Comparison of ENCODE assay signal across 17 cellular contexts in the genomic region with DNA sequence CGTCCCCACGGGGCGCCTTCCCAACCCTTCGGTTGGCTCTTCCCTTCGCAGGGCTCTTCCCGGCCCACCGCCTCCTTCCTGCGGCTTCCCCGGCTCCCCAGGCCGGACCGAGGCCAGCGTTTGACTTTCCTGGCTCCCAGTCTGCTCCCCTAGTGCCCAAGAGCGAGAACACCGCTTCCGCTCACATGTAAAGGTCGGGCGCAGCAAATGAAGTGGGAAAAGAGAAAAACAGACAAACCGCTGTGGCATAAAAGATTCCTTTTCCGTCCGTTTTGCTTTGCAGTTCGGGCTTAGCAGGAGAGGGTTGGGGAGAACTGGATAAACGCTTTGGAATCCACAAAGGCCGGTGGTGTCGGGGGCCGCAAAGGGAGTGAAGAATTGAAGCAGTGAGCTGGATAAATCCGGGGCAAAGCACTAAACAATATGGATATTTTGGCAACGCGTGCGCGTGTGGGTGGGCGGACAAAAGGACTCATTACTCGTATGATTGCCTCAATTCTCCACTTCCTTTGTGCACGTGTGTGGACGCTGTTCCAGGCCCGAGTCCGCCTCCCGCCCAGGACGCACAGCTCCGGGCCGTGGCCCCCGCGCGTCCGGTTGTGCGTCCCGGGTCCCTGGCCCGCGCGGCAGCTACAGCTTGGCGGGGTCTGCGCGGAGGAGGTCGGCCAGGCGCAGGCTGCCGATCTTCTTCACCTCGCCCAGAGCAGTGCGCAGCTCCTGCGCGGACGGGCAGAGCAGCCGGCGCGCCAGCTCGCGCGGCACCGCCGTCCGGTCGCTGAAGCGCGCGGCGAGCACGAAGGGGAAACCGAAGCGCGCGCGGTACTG. TPM values are rescaled to one million over a fixed set of nuclear protein-coding genes. Genes with fewer than 3 reads are reported as not detected.
A peak's percentile ranks its signal among the peaks of the same experiment; 100 is the strongest.
DNase-seq lines count a peak whose midpoint lies in the region; ATAC-seq and TF ChIP-seq lines count a peak whose summit lies in the region.
"Had no signal": no experiment of that assay in that cellular context is flagged by ENCODE, and none has a peak within 500 bp of the region (broad histone marks: within the 10 kb centered on the region; RNA-seq: fewer than 3 reads in every experiment).

No MANE protein-coding gene starts in this region.

- in situ Hi-C loops in KBM-7 (cut with MboI; ENCODE audit: low pct_unique_long_range_greater_than_20kb, low sequenced_read_pairs): loop anchor here (25.0 kb wide), 2 partner anchors 590 to 990 kb away; no protein-coding TSS in a partner anchor

- no peak for TF ChIP-seq CTCF in mucosa of descending colon (IDR thresholded peaks at IDR 0.05)

- H3K36me3 Mint-ChIP-seq in effector memory CD8-positive, alpha-beta T cell (ENCODE audit: insufficient read depth): no peaks in the 10 kb centered on the region

- H3K4me3 Mint-ChIP-seq in effector memory CD8-positive, alpha-beta T cell: peak overlapping the region in 1 of 2 donors; percentile 37
- H3K4me3 Mint-ChIP-seq: activated naive CD4-positive, alpha-beta T cell treated with anti-CD3 and anti-CD28 coated beads, Interleukin-2, amount 10 ng/mL, durations not matched to agents 7 days and 5 days had no signal

- peak overlapping the region; percentile 47 for H3K4me3 ChIP-seq in mucosa of descending colon

- no peak overlapping the region for H3K27ac Mint-ChIP-seq in effector memory CD8-positive, alpha-beta T cell

- no peaks in the 10 kb centered on the region for H3K9me3 Mint-ChIP-seq in effector memory CD8-positive, alpha-beta T cell
- H3K9me3 Mint-ChIP-seq: activated naive CD4-positive, alpha-beta T cell treated with anti-CD3 and anti-CD28 coated beads, Interleukin-2, amount 10 ng/mL, durations not matched to agents 7 days and 5 days had no signal

- peaks cover 82 to 100% of the 10 kb centered on the region in 2 donors for H3K27me3 Mint-ChIP-seq in effector memory CD8-positive, alpha-beta T cell

- no peaks in the 10 kb centered on the region for H3K9me3 ChIP-seq in mucosa of descending colon

- ATAC-seq in left cardiac atrium (no peak), mucosa of descending colon (peak; percentile 14), HG03139 (IDR thresholded peaks at IDR 0.05; ENCODE audit: unreplicated experiment) (no peak)
- no peak for ATAC-seq in effector memory CD8-positive, alpha-beta T cell (replicated peaks)

- peaks cover 4 to 22% of the 10 kb centered on the region in 2 donors for H3K4me1 Mint-ChIP-seq in effector memory CD8-positive, alpha-beta T cell (ENCODE audit: low read depth in 2 of 2)

- intact Hi-C loops in cardiac septum (cut with DNase I) (no loop called here), left cardiac atrium (cut with DNase I) (loop anchor here in 1 of 2 donors (5.0 kb wide), 1 partner anchor 145 kb away; no protein-coding TSS in a partner anchor), mucosa of descending colon (cut with DNase I, micrococcal nuclease) (no loop called here)

- DNase-seq in cardiac septum (ENCODE audit: low spot score) (peak; percentile 59), left cardiac atrium (no peak), astrocyte of the hippocampus (ENCODE audit: low read depth, low spot score) (peak; percentile 33), mucosa of descending colon (peak in 2 of 3 donors; percentile 35 to 55), KBM-7 (no peak), GM03348 (ENCODE audit: low spot score) (no peak)
- DNase-seq in effector memory CD8-positive, alpha-beta T cell: no peak
- DNase-seq: activated naive CD4-positive, alpha-beta T cell treated with anti-CD3 and anti-CD28 coated beads, Interleukin-2, amount 10 ng/mL, durations not matched to agents 7 days and 5 days; C1 segment of cervical spinal cord; effector CD8-positive, alpha-beta T cell; hippocampal formation; NCI-H510A; SIG-M5; WERI-Rb-1 had no signal

- H3K36me3 ChIP-seq in mucosa of descending colon (ENCODE audit: low read depth): no peaks in the 10 kb centered on the region
- H3K36me3 ChIP-seq: WERI-Rb-1 had no signal

- peaks cover 7% of the 10 kb centered on the region for H3K4me1 ChIP-seq in mucosa of descending colon (ENCODE audit: low read depth)

RNA-seq across cellular contexts. Expression of a gene that starts 8.6 kb away (rescaled TPM):
- not detected for total RNA-seq in cardiac septum
- not detected for total RNA-seq in left cardiac atrium
- total RNA-seq in mucosa of descending colon: 100 to 1,000 TPM; 113 to 349 (median 240) TPM
- total RNA-seq: M059J had no signal

RNA-seq across cellular contexts. Expression of a gene that starts 10.8 kb away (rescaled TPM):
- total RNA-seq in cardiac septum: not detected
- not detected for total RNA-seq in left cardiac atrium
- total RNA-seq in mucosa of descending colon: 10 to 100 TPM; 17.9 to 62.9 (median 23.9) TPM
- total RNA-seq: M059J, mucosa of gallbladder had no signal

RNA-seq across cellular contexts. Expression of a gene that starts 57.9 kb away (rescaled TPM):
- not detected for total RNA-seq in cardiac septum
- total RNA-seq in left cardiac atrium: not detected
- total RNA-seq in mucosa of descending colon: 1 to 10 TPM in 1 of 3 donors, under 1 TPM in 1, not detected in 1; 0.72 to 1.5 TPM
- total RNA-seq: M059J had no signal

Comparison
In these comparisons a context has a peak if more than half of its experiments do, and no peak if none do; other contexts are left out.
1. DNase-seq: peak in cardiac septum (single experiment), astrocyte of the hippocampus (single experiment) and mucosa of descending colon (2 of 3); none in left cardiac atrium (single experiment), effector memory CD8-positive, alpha-beta T cell (0 of 3), KBM-7 (single experiment) and GM03348 (single experiment).
2. RNA of a gene that starts 8.6 kb away (total RNA-seq): 113 to 349 TPM in mucosa of descending colon; not detected in cardiac septum (single experiment) and not detected in left cardiac atrium; every median in the first group is over 10 times any median in the second.
3. RNA of a gene that starts 10.8 kb away (total RNA-seq): 17.9 to 62.9 TPM in mucosa of descending colon; not detected in cardiac septum (single experiment) and not detected in left cardiac atrium; every median in the first group is over 10 times any median in the second.